8 cellular contexts compared by ENCODE assay signal in genomic region chr10:22682237-22683192, GRCh38. TPM values are rescaled to one million over a fixed set of nuclear protein-coding genes. Genes with fewer than 3 reads are reported as not detected.
DNase-seq lines count a peak whose midpoint lies in the region; ATAC-seq and TF ChIP-seq lines count a peak whose summit lies in the region.

No MANE protein-coding gene starts in this region.

- ATAC-seq in HG03066 (IDR thresholded peaks at IDR 0.05; ENCODE audit: low read depth, unreplicated experiment) (peak; percentile 27), gastroesophageal sphincter (no peak)
- peak; percentile 68 for ATAC-seq in effector memory CD8-positive, alpha-beta T cell (replicated peaks)

- H3K4me3 Mint-ChIP-seq in effector memory CD8-positive, alpha-beta T cell: peak overlapping the region; percentile 58 to 82

- no peaks in the 10 kb centered on the region for H3K27me3 Mint-ChIP-seq in effector memory CD8-positive, alpha-beta T cell

- peaks cover 74 to 85% of the 10 kb centered on the region in 2 donors for H3K4me1 Mint-ChIP-seq in effector memory CD8-positive, alpha-beta T cell (ENCODE audit: low read depth in 2 of 2)

- CTCF ChIA-PET in HEK293T (lab: Yijun Ruan, JAX): interaction anchor here (0.6 kb wide), 1 partner anchor 75 kb away, joined by 4 read pairs; no protein-coding TSS in a partner anchor

- H3K36me3 Mint-ChIP-seq in effector memory CD8-positive, alpha-beta T cell (ENCODE audit: insufficient read depth): peaks cover 51% of the 10 kb centered on the region

- 69 to 78% methylated on average over 5 to 6 of the region's 6 CpGs for WGBS in gastroesophageal sphincter (ENCODE audit: low coverage in 1 of 2), 2 donors

- H3K9me3 ChIP-seq in gastroesophageal sphincter: no peaks in the 10 kb centered on the region

- peak overlapping the region in 2 of 4 donors; percentile 29 to 54 for H3K27ac ChIP-seq in gastroesophageal sphincter

- H3K4me3 ChIP-seq in gastroesophageal sphincter: no peak overlapping the region

- POLR2A ChIA-PET in HEK293T (lab: Yijun Ruan, JAX): no interaction called here

- no peak for TF ChIP-seq POLR2A in gastroesophageal sphincter (IDR thresholded peaks at IDR 0.05)

- H3K9me3 Mint-ChIP-seq in effector memory CD8-positive, alpha-beta T cell: no peaks in the 10 kb centered on the region

- no peak for TF ChIP-seq EP300 in gastroesophageal sphincter (IDR thresholded peaks at IDR 0.05)

- H3K27ac Mint-ChIP-seq in effector memory CD8-positive, alpha-beta T cell: peak overlapping the region; percentile 96 to 98

- peak; percentile 84 for DNase-seq in ELR (ENCODE audit: low read depth)
- DNase-seq in UCSD-AML1 (lab: John Stamatoyannopoulos, UW; ENCODE audit: unreplicated experiment): peak; percentile 37
- peak; percentile 56 to 60 (median 60) for DNase-seq in effector memory CD8-positive, alpha-beta T cell
- peak; percentile 56 for DNase-seq in stimulated activated CD4-positive, alpha-beta T cell treated with anti-CD3 and anti-CD28 coated beads, Interleukin-1b, Interleukin-23, amount 100 ng/mL, for 48 hours
- DNase-seq in SIG-M5 treated with dmso at 0.1 percent for 504 hours (lab: John Stamatoyannopoulos, UW; ENCODE audit: unreplicated experiment): no peak
- no peak for DNase-seq in HEK293T (ENCODE audit: extremely low spot score)

- TF ChIP-seq CTCF in gastroesophageal sphincter (IDR thresholded peaks at IDR 0.05): no peak

- no peaks in the 10 kb centered on the region for H3K27me3 ChIP-seq in gastroesophageal sphincter

- H3K4me1 ChIP-seq in gastroesophageal sphincter: peaks cover 11 to 53% (median 12%) of the 10 kb centered on the region in 3 donors

- no peaks in the 10 kb centered on the region for H3K36me3 ChIP-seq in gastroesophageal sphincter

TF ChIP-seq in HEK293T, 16 proteins besides CTCF, POLR2A, EP300 and RAD21:
- TF ChIP-seq HDGF (IDR thresholded peaks at IDR 0.05; ENCODE audit: borderline replicate concordance) (no peak), SP1 (IDR thresholded peaks at IDR 0.05) (no peak), ARNT (IDR thresholded peaks at IDR 0.05) (no peak), FOXA1 (IDR thresholded peaks at IDR 0.05) (no peak), NFRKB (IDR thresholded peaks at IDR 0.05) (no peak)

RNA-seq across cellular contexts. Expression of gene PIP4K2A, which starts 31.9 kb away (rescaled TPM):
- 10 to 100 TPM; 30.4 to 57.2 (median 51.3) TPM for total RNA-seq in gastroesophageal sphincter

Comparison
In these comparisons a context has a peak if more than half of its experiments do, and no peak if none do; other contexts are left out.
1. DNase-seq: peak in ELR (single experiment), UCSD-AML1 (single experiment), effector memory CD8-positive, alpha-beta T cell (3 of 3) and stimulated activated CD4-positive, alpha-beta T cell treated with anti-CD3 and anti-CD28 coated beads, Interleukin-1b, Interleukin-23, amount 100 ng/mL, for 48 hours (single experiment); none in SIG-M5 treated with dmso at 0.1 percent for 504 hours (single experiment) and HEK293T (single experiment).